1 cellular context compared by ENCODE assay signal in genomic region chr9:107486674-107487520, GRCh38.
TF ChIP-seq lines count a peak whose summit lies in the region.

No MANE protein-coding gene starts in this region.

TF ChIP-seq in HepG2, 621 proteins besides CTCF, POLR2A, EP300 and RAD21:
- TF ChIP-seq, protein P1, sequence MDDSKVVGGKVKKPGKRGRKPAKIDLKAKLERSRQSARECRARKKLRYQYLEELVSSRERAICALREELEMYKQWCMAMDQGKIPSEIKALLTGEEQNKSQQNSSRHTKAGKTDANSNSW (CRISPR knock-in tag; IDR thresholded peaks at IDR 0.05; ENCODE audit: borderline replicate concordance), result no peak
- no peak for TF ChIP-seq ATM (IDR thresholded peaks at IDR 0.05; ENCODE audit: borderline replicate concordance)
